Comparison of ENCODE assay signal across 21 cellular contexts in the genomic region with DNA sequence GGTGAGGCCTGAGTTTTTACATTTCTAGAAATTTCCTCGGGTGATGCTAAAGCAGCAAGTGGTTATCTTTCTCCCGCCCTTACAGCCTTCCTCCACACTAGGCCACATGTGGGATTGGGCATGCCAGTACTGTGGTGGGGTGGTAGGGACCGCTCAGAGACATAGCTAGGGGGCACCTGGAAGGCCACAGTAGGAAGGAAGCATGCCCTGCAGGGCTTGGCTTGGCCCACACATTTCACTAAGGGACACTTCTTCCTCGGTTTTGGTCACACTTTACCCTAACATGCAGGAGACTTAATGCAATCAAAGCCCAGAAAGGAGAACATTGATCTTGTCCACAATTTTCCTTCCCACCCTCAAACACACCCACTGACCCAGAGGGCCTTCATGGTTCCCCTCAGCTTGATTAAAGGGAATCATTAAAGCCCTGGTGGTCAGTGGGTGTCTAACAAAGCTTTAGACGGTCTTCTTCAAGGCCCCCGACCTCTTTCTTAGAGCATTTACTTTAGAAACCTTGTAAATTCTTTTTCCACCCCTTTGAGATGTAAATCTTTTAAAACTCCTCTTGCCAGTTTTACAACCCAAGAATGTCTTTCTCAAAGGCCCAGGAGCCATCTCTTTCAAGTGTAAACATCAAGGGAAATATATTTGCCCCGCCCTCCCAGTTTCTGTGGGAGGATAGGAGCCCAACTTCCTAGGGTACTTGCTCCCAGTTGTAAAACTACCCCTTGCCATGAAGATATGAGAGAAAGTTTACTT.
A peak's percentile ranks its signal among the peaks of the same experiment; 100 is the strongest.
DNase-seq lines count a peak whose midpoint lies in the region; ATAC-seq, FAIRE-seq and TF ChIP-seq lines count a peak whose summit lies in the region.
"Had no signal": no experiment of that assay in that cellular context is flagged by ENCODE, and none has a peak within 500 bp of the region (broad histone marks: within the 10 kb centered on the region; RNA-seq: fewer than 3 reads in every experiment).

No MANE protein-coding gene starts in this region.

- H3K27ac ChIP-seq in mammary epithelial cell (ENCODE audit: insufficient read depth, low read depth, low read length) (peak overlapping the region; percentile 92), breast epithelium (no peak overlapping the region), foreskin keratinocyte (peak overlapping the region; percentile 98), keratinocyte (ENCODE audit: control insufficient read depth, insufficient read depth, low read length) (peak overlapping the region; percentile 97)
- no peak overlapping the region for H3K27ac ChIP-seq in CD4-positive, alpha-beta T cell (ENCODE audit: low read depth, low read length)
- H3K27ac ChIP-seq: HL-60, PC-9 had no signal

- H3K79me2 ChIP-seq in mammary epithelial cell (ENCODE audit: insufficient read depth, low read length) (no peaks in the 10 kb centered on the region), keratinocyte (ENCODE audit: control insufficient read depth, insufficient read depth, low read length) (no peaks in the 10 kb centered on the region)

- no peak overlapping the region for H3K27ac Mint-ChIP-seq in stimulated activated effector memory CD8-positive, alpha-beta T cell treated with anti-CD3 and anti-CD28 coated beads, Interleukin-12 subunit alpha, Interleukin-12 subunit beta, amount 100 ng/mL, for 72 hours
- H3K27ac Mint-ChIP-seq in CD4-positive, alpha-beta T cell: no peak overlapping the region
- H3K27ac Mint-ChIP-seq: B cell had no signal

- peaks cover 33% of the 10 kb centered on the region for H3K4me1 ChIP-seq in mammary epithelial cell (ENCODE audit: insufficient read depth, low read length)
- H3K4me1 ChIP-seq in breast epithelium: no peaks in the 10 kb centered on the region
- H3K4me1 ChIP-seq in foreskin keratinocyte: peaks cover 27% of the 10 kb centered on the region
- H3K4me1 ChIP-seq in keratinocyte (ENCODE audit: control insufficient read depth, extremely low read depth, insufficient read depth, low read length): peaks cover 29% of the 10 kb centered on the region

- H3K9me3 Mint-ChIP-seq in stimulated activated effector memory CD8-positive, alpha-beta T cell treated with anti-CD3 and anti-CD28 coated beads, Interleukin-12 subunit alpha, Interleukin-12 subunit beta, amount 100 ng/mL, for 72 hours: peaks cover 2% of the 10 kb centered on the region
- H3K9me3 Mint-ChIP-seq in CD4-positive, alpha-beta T cell: peaks cover 2% of the 10 kb centered on the region

- H3K4me3 ChIP-seq in mammary epithelial cell (replicated peaks in 1 of 3; ENCODE audit: insufficient read depth in 1 of 3, low read depth in 2 of 3, low read length in 3 of 3) (no peak overlapping the region), breast epithelium (no peak overlapping the region), keratinocyte (ENCODE audit: control insufficient read depth in 2 of 3, extremely low read depth in 1 of 3, insufficient read depth in 2 of 3, low read depth in 1 of 3, low read length in 3 of 3) (no peak overlapping the region)
- H3K4me3 ChIP-seq: MG63, PC-9 had no signal

- no peaks in the 10 kb centered on the region for H3K9me1 ChIP-seq in keratinocyte (ENCODE audit: control insufficient read depth, extremely low read depth, insufficient read depth, low read length)

- no peaks in the 10 kb centered on the region for H3K4me1 Mint-ChIP-seq in stimulated activated effector memory CD8-positive, alpha-beta T cell treated with anti-CD3 and anti-CD28 coated beads, Interleukin-12 subunit alpha, Interleukin-12 subunit beta, amount 100 ng/mL, for 72 hours
- H3K4me1 Mint-ChIP-seq in CD4-positive, alpha-beta T cell (ENCODE audit: low read depth): no peaks in the 10 kb centered on the region
- H3K4me1 Mint-ChIP-seq: B cell had no signal

- 91% methylated on average over 6 of the region's 7 CpGs for WGBS in mammary epithelial cell (ENCODE audit: low coverage, missing lambda C conversion rate)

- in situ Hi-C loops in mammary epithelial cell (cut with MboI; ENCODE audit: low sequenced_read_pairs in 2 of 2): no loop called here

- H3K4me2 ChIP-seq in mammary epithelial cell (ENCODE audit: insufficient read depth, low read depth, low read length) (no peak overlapping the region), keratinocyte (ENCODE audit: control insufficient read depth, extremely low read depth, insufficient read depth, low read depth, low read length) (peak overlapping the region; percentile 85)
- H3K4me2 ChIP-seq: PC-9 had no signal

- CTCF ChIA-PET in mammary epithelial cell (lab: Charles Lee; ENCODE audit: low non-redundant PET): no interaction called here
- CTCF ChIA-PET in CD4-positive, alpha-beta T cell (lab: Charles Lee): no interaction called here

- intact Hi-C loops in mammary epithelial cell (cut with micrococcal nuclease): no loop called here
- intact Hi-C loops in breast epithelium (cut with DNase I; ENCODE audit: low total_unique reads): no loop called here
- intact Hi-C loops in CD4-positive, alpha-beta T cell (cut with DNase I, micrococcal nuclease): no loop called here

- POLR2A ChIA-PET in CD4-positive, alpha-beta T cell (lab: Charles Lee): no interaction called here

- no peak for TF ChIP-seq CTCF in mammary epithelial cell (conservative IDR thresholded peaks at IDR 0.05 in 1 of 2, IDR thresholded peaks at IDR 0.05 in 1 of 2; ENCODE audit: extremely low read depth in 1 of 2, insufficient read depth in 1 of 2, low read depth in 1 of 2, low read length in 2 of 2)
- no peak for TF ChIP-seq CTCF in breast epithelium (IDR thresholded peaks at IDR 0.05)
- TF ChIP-seq CTCF in foreskin keratinocyte (conservative IDR thresholded peaks at IDR 0.05): no peak
- TF ChIP-seq CTCF in keratinocyte (optimal IDR thresholded peaks at IDR 0.05 in 1 of 3, IDR thresholded peaks at IDR 0.05 in 1 of 3, conservative IDR thresholded peaks at IDR 0.05 in 1 of 3; ENCODE audit: extremely low read depth in 1 of 3, insufficient read depth in 2 of 3, low read length in 3 of 3): no peak
- no peak for TF ChIP-seq CTCF in CD4-positive, alpha-beta T cell (IDR thresholded peaks at IDR 0.05)

- H3K36me3 ChIP-seq in mammary epithelial cell (ENCODE audit: insufficient read depth, low read length) (no peaks in the 10 kb centered on the region), breast epithelium (no peaks in the 10 kb centered on the region), keratinocyte (ENCODE audit: control insufficient read depth in 2 of 2, extremely low read depth in 1 of 2, insufficient read depth in 2 of 2, low read length in 2 of 2) (no peaks in the 10 kb centered on the region)
- H3K36me3 ChIP-seq: MG63 had no signal

- peak; percentile 61 for FAIRE-seq in keratinocyte (lab: Jason Lieb, UNC)
- FAIRE-seq: GM19239 had no signal

- no peak for TF ChIP-seq POLR2A in breast epithelium (IDR thresholded peaks at IDR 0.05)

- no peak overlapping the region for H3K4me3 Mint-ChIP-seq in stimulated activated effector memory CD8-positive, alpha-beta T cell treated with anti-CD3 and anti-CD28 coated beads, Interleukin-12 subunit alpha, Interleukin-12 subunit beta, amount 100 ng/mL, for 72 hours
- H3K4me3 Mint-ChIP-seq in CD4-positive, alpha-beta T cell: no peak overlapping the region
- H3K4me3 Mint-ChIP-seq: B cell had no signal

- no peak for ATAC-seq in foreskin keratinocyte
- ATAC-seq in stimulated activated effector memory CD8-positive, alpha-beta T cell treated with anti-CD3 and anti-CD28 coated beads, Interleukin-12 subunit alpha, Interleukin-12 subunit beta, amount 100 ng/mL, for 72 hours: peak; percentile 13
- ATAC-seq in CD4-positive, alpha-beta T cell (ENCODE audit: poor library complexity): no peak
- no peak for ATAC-seq in HG03520 (IDR thresholded peaks at IDR 0.05; ENCODE audit: unreplicated experiment)
- no peak for ATAC-seq in HG02852 (IDR thresholded peaks at IDR 0.05; ENCODE audit: unreplicated experiment)

- no peaks in the 10 kb centered on the region for H3K36me3 Mint-ChIP-seq in stimulated activated effector memory CD8-positive, alpha-beta T cell treated with anti-CD3 and anti-CD28 coated beads, Interleukin-12 subunit alpha, Interleukin-12 subunit beta, amount 100 ng/mL, for 72 hours
- no peaks in the 10 kb centered on the region for H3K36me3 Mint-ChIP-seq in CD4-positive, alpha-beta T cell (ENCODE audit: low read depth)

- BruUV-seq in mammary epithelial cell (replicated peaks; lab: Mats Ljungman, UMichigan): no TSS peak

- H3K9ac ChIP-seq in mammary epithelial cell (ENCODE audit: insufficient read depth, low read length): no peak overlapping the region
- no peak overlapping the region for H3K9ac ChIP-seq in keratinocyte (ENCODE audit: control insufficient read depth, extremely low read depth, insufficient read depth, low read length)

- dilution Hi-C loops in mammary epithelial cell (cut with HindIII; ENCODE audit: low sequenced_read_pairs): no loop called here
- dilution Hi-C loops in keratinocyte (cut with MboI; ENCODE audit: extremely low pct_ligation_motif_present, low sequenced_read_pairs): no loop called here

- no peaks in the 10 kb centered on the region for H3K9me3 ChIP-seq in mammary epithelial cell (replicated peaks; ENCODE audit: insufficient read depth, low read length)
- no peaks in the 10 kb centered on the region for H3K9me3 ChIP-seq in breast epithelium
- no peaks in the 10 kb centered on the region for H3K9me3 ChIP-seq in keratinocyte (ENCODE audit: control insufficient read depth, low read depth, low read length)
- no peaks in the 10 kb centered on the region for H3K9me3 ChIP-seq in CD4-positive, alpha-beta T cell (ENCODE audit: control insufficient read depth, low read length)
- H3K9me3 ChIP-seq: MG63 had no signal

- no peak overlapping the region for H2AFZ ChIP-seq in mammary epithelial cell (ENCODE audit: low read depth, low read length)
- H2AFZ ChIP-seq in keratinocyte (ENCODE audit: control insufficient read depth, low read length): no peak overlapping the region
- H2AFZ ChIP-seq: PC-9 had no signal

- DNase-seq in mammary epithelial cell: no peak
- DNase-seq in breast epithelium (ENCODE audit: low spot score in 2 of 2): no peak
- no peak for DNase-seq in foreskin keratinocyte
- no peak for DNase-seq in keratinocyte (ENCODE audit: low read depth, low spot score)
- no peak for DNase-seq in stimulated activated effector memory CD8-positive, alpha-beta T cell treated with anti-CD3 and anti-CD28 coated beads, Interleukin-12 subunit alpha, Interleukin-12 subunit beta, amount 100 ng/mL, for 72 hours (ENCODE audit: low spot score in 2 of 2)
- DNase-seq in CD4-positive, alpha-beta T cell: no peak
- DNase-seq: 8988T, COR-L47, GDM1, Kasumi-1, MG63, NCI-H1048, NCI-H1436 treated with DMSO at 0.1 percent for 48 hours, NCI-H2029 treated with DMSO at 0.1 percent for 48 hours, NCI-H82 had no signal

- H4K20me1 ChIP-seq in mammary epithelial cell (ENCODE audit: insufficient read depth, low read length) (no peaks in the 10 kb centered on the region), keratinocyte (ENCODE audit: control insufficient read depth, extremely low read depth, insufficient read depth, low read length) (no peaks in the 10 kb centered on the region)

- H3K27me3 ChIP-seq in mammary epithelial cell (ENCODE audit: insufficient read depth, low read length) (no peaks in the 10 kb centered on the region), breast epithelium (no peaks in the 10 kb centered on the region), foreskin keratinocyte (no peaks in the 10 kb centered on the region), keratinocyte (ENCODE audit: control insufficient read depth, extremely low read depth, insufficient read depth, low read length) (no peaks in the 10 kb centered on the region)
- no peaks in the 10 kb centered on the region for H3K27me3 ChIP-seq in CD4-positive, alpha-beta T cell (ENCODE audit: control insufficient read depth, insufficient read depth, low read length)
- H3K27me3 ChIP-seq: MG63 had no signal

- no peaks in the 10 kb centered on the region for H3K27me3 Mint-ChIP-seq in CD4-positive, alpha-beta T cell
- H3K27me3 Mint-ChIP-seq: B cell had no signal

Comparison
In these comparisons a context has a peak if more than half of its experiments do, and no peak if none do; other contexts are left out.
1. H3K27ac ChIP-seq: peak in mammary epithelial cell (single experiment), foreskin keratinocyte (single experiment) and keratinocyte (single experiment); none in breast epithelium (0 of 2) and CD4-positive, alpha-beta T cell (single experiment).